ENCODE assay signal across 23 cellular contexts in genomic region chr1:65330021-65330420, GRCh38.
"Had no signal": no experiment of that assay in that cellular context is flagged by ENCODE, and none has a peak within 500 bp of the region (broad histone marks: within the 10 kb centered on the region; RNA-seq: fewer than 3 reads in every experiment).

No MANE protein-coding gene starts in this region.

- H3K4me1 ChIP-seq: SJSA1 had no signal

- H3K27me3 ChIP-seq: SJSA1 had no signal

- H3K27ac ChIP-seq: SJSA1, SK-N-MC had no signal

- H3K9me3 ChIP-seq: MG63, SJSA1 had no signal

- H3K4me3 ChIP-seq: MG63, SJSA1, SK-N-MC had no signal

- ATAC-seq: HepG2 had no signal

- H3K36me3 ChIP-seq: MG63, SJSA1 had no signal

- DNase-seq: IMR-90, Karpas-422, KG1, MG63, NCI-H1092, NCI-H1105 treated with DMSO at 0.1 percent for 48 hours, NCI-H1417 treated with DMSO at 0.1 percent for 48 hours, NCI-H146, NCI-H1694 treated with DMSO at 0.1 percent for 48 hours, NCI-H1930, NCI-H2081, NCI-H2107, NCI-H2227 treated with DMSO at 0.1 percent for 48 hours, NCI-H510A, NCI-H524 treated with DMSO at 0.1 percent for 48 hours, NCI-H69, NCI-H774, Right ventricle myocardium superior, RPMI8226, SIG-M5 had no signal
